Comparison of ENCODE assay signal across 1 cellular context in the genomic region with DNA sequence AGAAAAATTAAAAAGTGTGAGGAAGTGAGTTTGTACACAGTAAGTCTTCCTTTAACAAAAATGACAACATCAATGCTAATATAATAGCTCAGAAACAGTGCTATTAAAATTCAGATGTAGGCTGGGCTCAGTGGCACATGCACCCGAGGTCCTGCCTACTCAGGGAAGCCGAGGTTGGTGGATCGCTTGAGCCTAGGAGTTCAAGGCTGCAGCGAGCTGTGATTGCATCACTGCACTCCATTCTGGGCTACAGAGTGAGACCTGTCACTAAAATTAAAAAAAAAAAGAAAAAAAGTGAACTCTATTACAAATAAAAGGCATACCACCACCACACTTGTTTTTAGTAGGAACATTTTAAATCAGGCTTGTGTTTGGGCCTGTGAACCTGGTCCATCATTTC.
TF ChIP-seq lines count a peak whose summit lies in the region.

No MANE protein-coding gene starts in this region.

TF ChIP-seq in GM23338, 12 proteins besides CTCF, POLR2A, EP300 and RAD21 (continued from another document):
- TF ChIP-seq JUNB (IDR thresholded peaks at IDR 0.05; ENCODE audit: unreplicated experiment) = no peak
- no peak for TF ChIP-seq EZH2 (IDR thresholded peaks at IDR 0.05; ENCODE audit: low read depth, unreplicated experiment)
